In the genomic region with DNA sequence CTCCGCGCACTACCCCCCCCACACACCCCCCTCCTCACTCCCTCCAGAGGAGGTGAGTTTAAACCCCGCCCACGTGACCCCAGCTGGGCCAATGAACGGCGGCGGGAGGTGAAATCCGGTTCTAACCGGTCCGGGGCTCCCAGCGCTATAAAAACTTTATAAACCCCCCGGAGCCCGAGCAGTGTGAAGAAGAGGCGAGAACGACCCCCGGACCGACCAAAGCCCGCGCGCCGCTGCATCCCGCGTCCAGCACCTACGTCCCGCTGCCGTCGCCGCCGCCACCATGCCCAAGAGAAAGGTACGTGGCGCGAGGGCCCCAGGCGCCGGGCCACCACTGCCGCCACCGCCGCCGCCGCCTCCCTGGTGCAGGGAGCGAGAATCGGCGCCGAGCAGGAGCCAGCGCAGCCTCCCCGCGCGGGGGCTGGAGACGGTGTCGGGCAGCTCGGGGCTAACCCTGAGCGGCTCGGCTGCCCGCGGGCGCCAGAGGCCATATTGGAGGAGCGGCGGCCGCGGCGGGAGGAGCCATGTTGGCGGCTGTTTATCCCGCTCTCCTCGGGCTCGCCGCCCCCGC, we compare ENCODE assay signal across 8 cellular contexts. TPM values are rescaled to one million over a fixed set of nuclear protein-coding genes. Genes with fewer than 3 reads are reported as not detected.
DNase-seq lines count a peak whose midpoint lies in the region; ATAC-seq and TF ChIP-seq lines count a peak whose summit lies in the region.

A gene (plus strand): TSS at position 111 of the 571 bp plus-strand sequence. CDS start 173 bp downstream, at position 284.

- H3K4me3 ChIP-seq in RWPE2 (ENCODE audit: severe bottlenecking), result peak within 1 kb of the TSS; percentile 85

- intact Hi-C loops in natural killer cell (cut with micrococcal nuclease), result loop anchor here (5.0 kb wide), 1 partner anchor 40 kb away; a partner anchor contains a TSS

- no peaks in the 10 kb centered on the region for H3K27me3 Mint-ChIP-seq in activated T-helper 17 cell treated with anti-CD3 and anti-CD28 coated beads, Interleukin-2, amount 50 U/mL, for 72 hours
- no peaks in the 10 kb centered on the region for H3K27me3 Mint-ChIP-seq in natural killer cell (ENCODE audit: low read depth in 2 of 2)
- H3K27me3 Mint-ChIP-seq in stimulated activated naive B cell treated with anti-CD40 and anti-IgM and Interleukin-4, amounts not matched to agents 10 μg/mL and 1 μg/mL and 100 μg/mL, for 72 hours, result no peaks in the 10 kb centered on the region

- H3K36me3 Mint-ChIP-seq in activated T-helper 17 cell treated with anti-CD3 and anti-CD28 coated beads, Interleukin-2, amount 50 U/mL, for 72 hours (ENCODE audit: low read depth), result peaks cover 84% of the 10 kb centered on the region
- H3K36me3 Mint-ChIP-seq in natural killer cell, result peaks cover 8% of the 10 kb centered on the region
- peaks cover 54 to 60% of the 10 kb centered on the region in 2 donors for H3K36me3 Mint-ChIP-seq in stimulated activated naive B cell treated with anti-CD40 and anti-IgM and Interleukin-4, amounts not matched to agents 10 μg/mL and 1 μg/mL and 100 μg/mL, for 72 hours

- H3K27me3 ChIP-seq in RWPE2 (ENCODE audit: insufficient read depth, poor library complexity, severe bottlenecking), result no peaks in the 10 kb centered on the region

- no peak for TF ChIP-seq RAD21 in Ishikawa (IDR thresholded peaks at IDR 0.05; ENCODE audit: low read depth)

- no peaks in the 10 kb centered on the region for H3K9me3 ChIP-seq in RWPE2 (ENCODE audit: severe bottlenecking)

- H3K27ac ChIP-seq in RWPE2 (ENCODE audit: poor library complexity, severe bottlenecking), result peak within 1 kb of the TSS; percentile 91

- no peaks in the 10 kb centered on the region for H3K9me3 Mint-ChIP-seq in activated T-helper 17 cell treated with anti-CD3 and anti-CD28 coated beads, Interleukin-2, amount 50 U/mL, for 72 hours
- H3K9me3 Mint-ChIP-seq in natural killer cell, result no peaks in the 10 kb centered on the region
- H3K9me3 Mint-ChIP-seq in stimulated activated naive B cell treated with anti-CD40 and anti-IgM and Interleukin-4, amounts not matched to agents 10 μg/mL and 1 μg/mL and 100 μg/mL, for 72 hours, result no peaks in the 10 kb centered on the region

- no peak for TF ChIP-seq EP300 in Ishikawa (IDR thresholded peaks at IDR 0.05; ENCODE audit: borderline replicate concordance)

- ATAC-seq in GM21576 (IDR thresholded peaks at IDR 0.05; ENCODE audit: unreplicated experiment), result peak; percentile 45
- peak; percentile 49 for ATAC-seq in RWPE2 (ENCODE audit: low read depth)
- ATAC-seq in activated T-helper 17 cell treated with anti-CD3 and anti-CD28 coated beads, Interleukin-2, amount 50 U/mL, for 72 hours (replicated peaks), result peak; percentile 76
- peak; percentile 55 to 69 (median 66) for ATAC-seq in natural killer cell
- peak; percentile 76 to 77 for ATAC-seq in stimulated activated naive B cell treated with anti-CD40 and anti-IgM and Interleukin-4, amounts not matched to agents 10 μg/mL and 1 μg/mL and 100 μg/mL, for 72 hours (replicated peaks)

- TF ChIP-seq CTCF in RWPE2 (IDR thresholded peaks at IDR 0.05; ENCODE audit: poor library complexity, severe bottlenecking) (no peak), natural killer cell (IDR thresholded peaks at IDR 0.05) (no peak)

- H3K4me3 Mint-ChIP-seq in activated T-helper 17 cell treated with anti-CD3 and anti-CD28 coated beads, Interleukin-2, amount 50 U/mL, for 72 hours, result peak within 1 kb of the TSS; percentile 90
- H3K4me3 Mint-ChIP-seq in natural killer cell, result peak within 1 kb of the TSS; percentile 92
- H3K4me3 Mint-ChIP-seq in stimulated activated naive B cell treated with anti-CD40 and anti-IgM and Interleukin-4, amounts not matched to agents 10 μg/mL and 1 μg/mL and 100 μg/mL, for 72 hours, result peak within 1 kb of the TSS; percentile 88 to 95

- H3K4me1 Mint-ChIP-seq in activated T-helper 17 cell treated with anti-CD3 and anti-CD28 coated beads, Interleukin-2, amount 50 U/mL, for 72 hours, result peaks cover 23% of the 10 kb centered on the region
- peaks cover 37 to 45% of the 10 kb centered on the region in 2 donors for H3K4me1 Mint-ChIP-seq in natural killer cell
- peaks cover 33 to 69% of the 10 kb centered on the region in 2 donors for H3K4me1 Mint-ChIP-seq in stimulated activated naive B cell treated with anti-CD40 and anti-IgM and Interleukin-4, amounts not matched to agents 10 μg/mL and 1 μg/mL and 100 μg/mL, for 72 hours

- H3K27ac Mint-ChIP-seq in activated T-helper 17 cell treated with anti-CD3 and anti-CD28 coated beads, Interleukin-2, amount 50 U/mL, for 72 hours, result peak within 1 kb of the TSS; percentile 96
- peak within 1 kb of the TSS; percentile 90 to 91 for H3K27ac Mint-ChIP-seq in natural killer cell
- H3K27ac Mint-ChIP-seq in stimulated activated naive B cell treated with anti-CD40 and anti-IgM and Interleukin-4, amounts not matched to agents 10 μg/mL and 1 μg/mL and 100 μg/mL, for 72 hours, result peak within 1 kb of the TSS; percentile 98

- peaks cover 18% of the 10 kb centered on the region for H3K4me1 ChIP-seq in RWPE2 (ENCODE audit: insufficient read depth, poor library complexity, severe bottlenecking)

- H3K36me3 ChIP-seq in RWPE2 (ENCODE audit: low read depth), result peaks cover 45% of the 10 kb centered on the region

- DNase-seq in DMS 273 treated with DMSO at 0.1 percent for 48 hours (lab: John Stamatoyannopoulos, UW), result peak; percentile 71
- DNase-seq in RWPE2 (ENCODE audit: low spot score), result peak; percentile 89
- DNase-seq in fibroblast of peridontal ligament (ENCODE audit: extremely low read depth), result peak; percentile 81
- DNase-seq in natural killer cell, result peak; percentile 77
- DNase-seq in stimulated activated naive B cell treated with anti-CD40 and anti-IgM and Interleukin-4, amounts not matched to agents 10 μg/mL and 1 μg/mL and 100 μg/mL, for 72 hours, result peak; percentile 81

TF ChIP-seq in Ishikawa, 13 proteins besides CTCF, POLR2A, EP300 and RAD21:
- TF ChIP-seq TCF12 (IDR thresholded peaks at IDR 0.05; ENCODE audit: low read depth) (no peak), YY1 (IDR thresholded peaks at IDR 0.05; ENCODE audit: low read depth) (peak; percentile 87), CREB1 (IDR thresholded peaks at IDR 0.05; ENCODE audit: low read depth) (no peak), TEAD4 (IDR thresholded peaks at IDR 0.05) (0 out of 2 replicates have a peak, but pooled peaks have one; percentile 13), CEBPB (IDR thresholded peaks at IDR 0.05) (no peak), TAF1 (IDR thresholded peaks at IDR 0.05; ENCODE audit: low read depth) (peak; percentile 66), EGR1 (IDR thresholded peaks at IDR 0.05) (no peak), NFIC (IDR thresholded peaks at IDR 0.05) (no peak)
- TF ChIP-seq, protein P1, sequence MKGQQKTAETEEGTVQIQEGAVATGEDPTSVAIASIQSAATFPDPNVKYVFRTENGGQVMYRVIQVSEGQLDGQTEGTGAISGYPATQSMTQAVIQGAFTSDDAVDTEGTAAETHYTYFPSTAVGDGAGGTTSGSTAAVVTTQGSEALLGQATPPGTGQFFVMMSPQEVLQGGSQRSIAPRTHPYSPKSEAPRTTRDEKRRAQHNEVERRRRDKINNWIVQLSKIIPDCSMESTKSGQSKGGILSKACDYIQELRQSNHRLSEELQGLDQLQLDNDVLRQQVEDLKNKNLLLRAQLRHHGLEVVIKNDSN (IDR thresholded peaks at IDR 0.05), result peak; percentile 95

RNA-seq across cellular contexts. Expression of the gene that starts here (rescaled TPM):
- total RNA-seq in activated T-helper 17 cell treated with anti-CD3 and anti-CD28 coated beads, Interleukin-2, amount 50 U/mL, for 72 hours, result 100 to 1,000 TPM; 551 to 805 TPM
- 100 to 1,000 TPM; 315 to 364 (median 326) TPM for total RNA-seq in natural killer cell

Comparison
In these comparisons a context has a peak if more than half of its experiments do, and no peak if none do; other contexts are left out.
1. Peak in every context shown above with its lines: DNase-seq, ATAC-seq, H3K4me3 ChIP-seq and H3K27ac ChIP-seq.